31 cellular contexts compared by ENCODE assay signal in the genomic region with DNA sequence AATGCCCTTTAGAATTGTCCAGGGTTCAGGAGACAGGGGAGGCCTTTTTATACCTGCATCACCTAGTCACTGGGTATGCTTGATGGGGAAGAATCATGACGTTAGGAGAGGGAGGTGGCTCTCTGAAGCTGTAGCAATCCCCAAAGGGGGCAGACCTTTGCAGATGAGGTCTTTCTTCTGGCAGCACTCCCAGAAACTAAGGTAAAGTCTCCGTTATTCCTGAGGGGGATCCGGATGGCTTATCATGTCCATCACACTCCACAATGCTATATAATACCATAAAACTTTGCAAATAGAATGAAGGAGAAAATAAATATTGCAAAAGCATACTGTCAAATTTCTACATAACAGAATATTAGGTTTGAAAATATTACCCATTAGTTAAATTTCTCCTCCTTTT.
"Had no signal": no experiment of that assay in that cellular context is flagged by ENCODE, and none has a peak within 500 bp of the region (broad histone marks: within the 10 kb centered on the region; RNA-seq: fewer than 3 reads in every experiment).

No MANE protein-coding gene starts in this region.

- H3K9me3 ChIP-seq: ascending aorta, breast epithelium, MG63, SJSA1, SK-N-SH had no signal

- FAIRE-seq: TTC549 had no signal

- H3K4me3 Mint-ChIP-seq: activated CD4-positive, alpha-beta T cell treated with anti-CD3 and anti-CD28 coated beads, Interleukin-2, amount 10 ng/mL, durations not matched to agents 24 days and 14 days; activated CD8-positive, alpha-beta T cell treated with anti-CD3 and anti-CD28 coated beads for 36 hours; activated naive CD4-positive, alpha-beta T cell treated with anti-CD3 and anti-CD28 coated beads, Interleukin-2, amount 50 U/mL, for 24 hours; activated naive CD8-positive, alpha-beta T cell treated with anti-CD3 and anti-CD28 coated beads, Interleukin-2, amount 10 ng/mL, durations not matched to agents 7 days and 5 days; activated T-cell treated with anti-CD3 and anti-CD28 coated beads, Interleukin-2, amount 50 U/mL, for 72 hours; activated T-helper 17 cell treated with anti-CD3 and anti-CD28 coated beads, Interleukin-2, amount 50 U/mL, for 72 hours; T-helper 1 cell treated with Interleukin-12 subunit alpha and Interleukin-12 subunit beta and Interleukin-4 antibody, amounts not matched to agents 30 μg/mL and 1 μg/mL, for 36 hours had no signal

- H3K27me3 ChIP-seq: ascending aorta, breast epithelium, MG63, SJSA1 had no signal

- H3K9ac ChIP-seq: SK-N-SH had no signal

- H3K36me3 ChIP-seq: ascending aorta, breast epithelium, MG63, SJSA1 had no signal

- H3K36me3 Mint-ChIP-seq: activated naive CD4-positive, alpha-beta T cell treated with anti-CD3 and anti-CD28 coated beads, Interleukin-2, amount 50 U/mL, for 24 hours; activated naive CD8-positive, alpha-beta T cell treated with anti-CD3 and anti-CD28 coated beads, Interleukin-2, amount 10 ng/mL, durations not matched to agents 7 days and 5 days had no signal

- ATAC-seq: activated CD8-positive, alpha-beta T cell treated with anti-CD3 and anti-CD28 coated beads for 36 hours; activated T-cell treated with anti-CD3 and anti-CD28 coated beads, Interleukin-2, amount 50 U/mL, for 72 hours; activated T-helper 17 cell treated with anti-CD3 and anti-CD28 coated beads, Interleukin-2, amount 50 U/mL, for 72 hours; Panc1 had no signal

- H3K27me3 Mint-ChIP-seq: activated naive CD4-positive, alpha-beta T cell treated with anti-CD3 and anti-CD28 coated beads, Interleukin-2, amount 50 U/mL, for 24 hours; activated T-helper 17 cell treated with anti-CD3 and anti-CD28 coated beads, Interleukin-2, amount 50 U/mL, for 72 hours had no signal

- H3K4me1 ChIP-seq: ascending aorta, breast epithelium had no signal

- H3K4me2 ChIP-seq: SK-N-SH had no signal

- H3K4me1 Mint-ChIP-seq: activated naive CD4-positive, alpha-beta T cell treated with anti-CD3 and anti-CD28 coated beads, Interleukin-2, amount 50 U/mL, for 24 hours had no signal

- H3K4me3 ChIP-seq: ascending aorta, breast epithelium, MG63, SJSA1 had no signal

- DNase-seq: activated CD4-positive, alpha-beta T cell treated with anti-CD3 and anti-CD28 coated beads, Interleukin-2, amount 10 ng/mL, durations not matched to agents 24 days and 14 days; activated CD4-positive, alpha-beta T cell treated with anti-CD3 and anti-CD28 coated beads, Interleukin-2, amount 50 U/mL, for 4 hours; activated CD8-positive, alpha-beta T cell treated with anti-CD3 and anti-CD28 coated beads for 36 hours; activated effector memory CD4-positive, alpha-beta T cell treated with anti-CD3 and anti-CD28 coated beads, Interleukin-2, amount 50 U/mL, for 16 hours; activated naive CD4-positive, alpha-beta T cell; activated naive CD8-positive, alpha-beta T cell treated with anti-CD3 and anti-CD28 coated beads, Interleukin-2, amount 10 ng/mL, durations not matched to agents 7 days and 5 days; activated T-cell treated with anti-CD3 and anti-CD28 coated beads, Interleukin-2, amount 50 U/mL, for 1 hour; activated T-cell treated with anti-CD3 and anti-CD28 coated beads, Interleukin-2, amount 50 U/mL, for 72 hours; amygdala; Kasumi-1; MG63; NCI-H1048; NCI-H1105 treated with DMSO at 0.1 percent for 48 hours; NCI-H1436; NCI-H1694; NCI-H1930; NCI-H2081 treated with DMSO at 0.1 percent for 48 hours; NCI-H226; NCI-H446 treated with DMSO at 0.1 percent for 48 hours; NCI-H524; SHP77 treated with DMSO at 0.1 percent for 48 hours; SK-N-SH had no signal

- H3K27ac ChIP-seq: ascending aorta, breast epithelium, SJSA1 had no signal

- H3K27ac Mint-ChIP-seq: activated CD4-positive, alpha-beta T cell treated with anti-CD3 and anti-CD28 coated beads, Interleukin-2, amount 10 ng/mL, durations not matched to agents 24 days and 14 days; activated CD8-positive, alpha-beta T cell treated with anti-CD3 and anti-CD28 coated beads for 36 hours; activated naive CD4-positive, alpha-beta T cell treated with anti-CD3 and anti-CD28 coated beads, Interleukin-2, amount 50 U/mL, for 24 hours; activated naive CD8-positive, alpha-beta T cell treated with anti-CD3 and anti-CD28 coated beads, Interleukin-2, amount 10 ng/mL, durations not matched to agents 7 days and 5 days; activated T-cell treated with anti-CD3 and anti-CD28 coated beads, Interleukin-2, amount 50 U/mL, for 72 hours; activated T-helper 17 cell treated with anti-CD3 and anti-CD28 coated beads, Interleukin-2, amount 50 U/mL, for 72 hours; T-helper 1 cell treated with Interleukin-12 subunit alpha and Interleukin-12 subunit beta and Interleukin-4 antibody, amounts not matched to agents 30 μg/mL and 1 μg/mL, for 36 hours; T-helper 2 cell treated with Interferon-gamma antibody and Interleukin-4, amounts not matched to agents 5 μg/mL and 100 μg/mL, for 36 hours had no signal

- H3K9me3 Mint-ChIP-seq: activated CD4-positive, alpha-beta T cell treated with anti-CD3 and anti-CD28 coated beads, Interleukin-2, amount 10 ng/mL, durations not matched to agents 24 days and 14 days; activated CD8-positive, alpha-beta T cell treated with anti-CD3 and anti-CD28 coated beads for 36 hours; activated naive CD4-positive, alpha-beta T cell treated with anti-CD3 and anti-CD28 coated beads, Interleukin-2, amount 50 U/mL, for 24 hours; activated naive CD8-positive, alpha-beta T cell treated with anti-CD3 and anti-CD28 coated beads, Interleukin-2, amount 10 ng/mL, durations not matched to agents 7 days and 5 days; activated T-cell treated with anti-CD3 and anti-CD28 coated beads, Interleukin-2, amount 50 U/mL, for 72 hours; activated T-helper 17 cell treated with anti-CD3 and anti-CD28 coated beads, Interleukin-2, amount 50 U/mL, for 72 hours; T-helper 1 cell treated with Interleukin-12 subunit alpha and Interleukin-12 subunit beta and Interleukin-4 antibody, amounts not matched to agents 30 μg/mL and 1 μg/mL, for 36 hours; T-helper 2 cell treated with Interferon-gamma antibody and Interleukin-4, amounts not matched to agents 5 μg/mL and 100 μg/mL, for 36 hours had no signal
